In genomic region chr13:24627864-24628418, GRCh38 we compare ENCODE assay signal across 14 cellular contexts. TPM values are rescaled to one million over a fixed set of nuclear protein-coding genes. Genes with fewer than 3 reads are reported as not detected.
DNase-seq lines count a peak whose midpoint lies in the region; ATAC-seq and TF ChIP-seq lines count a peak whose summit lies in the region.
"Had no signal": no experiment of that assay in that cellular context is flagged by ENCODE, and none has a peak within 500 bp of the region (broad histone marks: within the 10 kb centered on the region; RNA-seq: fewer than 3 reads in every experiment).

No MANE protein-coding gene starts in this region.

- H3K27me3 Mint-ChIP-seq in activated CD8-positive, alpha-beta T cell treated with anti-CD3 and anti-CD28 coated beads for 36 hours = no peaks in the 10 kb centered on the region
- no peaks in the 10 kb centered on the region for H3K27me3 Mint-ChIP-seq in activated CD8-positive, alpha-beta T cell treated with anti-CD3 and anti-CD28 coated beads, Interleukin-2, amount 10 ng/mL, durations not matched to agents 7 days and 5 days (ENCODE audit: low read depth)
- H3K27me3 Mint-ChIP-seq in GM23338 (ENCODE audit: insufficient read depth, low read depth, poor library complexity) (peaks cover 9% of the 10 kb centered on the region), WTC11 (ENCODE audit: low read depth) (no peaks in the 10 kb centered on the region; the same call in 1 of the 2 replicates), natural killer cell (ENCODE audit: low read depth in 2 of 2) (no peaks in the 10 kb centered on the region)

- CTCF ChIA-PET in activated CD8-positive, alpha-beta T cell treated with anti-CD3 and anti-CD28 coated beads for 36 hours (lab: Charles Lee) = interaction anchor here (0.7 to 1.5 kb wide), 2 partner anchors 14 to 45 kb away, joined by 3 to 5 read pairs; no protein-coding TSS in a partner anchor
- CTCF ChIA-PET in activated CD8-positive, alpha-beta T cell treated with anti-CD3 and anti-CD28 coated beads, Interleukin-2, amount 10 ng/mL, durations not matched to agents 7 days and 5 days (lab: Charles Lee) = interaction anchor here (1.1 to 7.5 kb wide), 3 partner anchors 9 to 48 kb away, joined by 4 to 31 read pairs (median 4); no protein-coding TSS in a partner anchor
- CTCF ChIA-PET in WTC11 (lab: Charles Lee) = interaction anchor here (0.6 to 2.2 kb wide), 16 partner anchors 8 to 358 kb away, joined by 3 to 10 read pairs (median 5); partner anchors contain the start of gene ATP12A

- H3F3A ChIP-seq in GM23338 (replicated peaks; ENCODE audit: low read depth) = no peaks in the 10 kb centered on the region

- H3K9me2 ChIP-seq in GM23338 (ENCODE audit: insufficient read depth) = 0 out of 2 replicates have a peak, but pooled peaks cover 3% of the 10 kb centered on the region
- H3K9me2 ChIP-seq: SK-N-SH had no signal

- no peak overlapping the region for H3K4me2 ChIP-seq in GM23338
- H3K4me2 ChIP-seq: SK-N-SH had no signal

- no peak for ATAC-seq in activated CD8-positive, alpha-beta T cell treated with anti-CD3 and anti-CD28 coated beads for 36 hours
- ATAC-seq in activated CD8-positive, alpha-beta T cell treated with anti-CD3 and anti-CD28 coated beads, Interleukin-2, amount 10 ng/mL, durations not matched to agents 7 days and 5 days = no peak
- ATAC-seq in GM23338 = peak; percentile 13
- no peak for ATAC-seq in WTC11
- no peak for ATAC-seq in natural killer cell
- ATAC-seq in GM21526 (IDR thresholded peaks at IDR 0.05; ENCODE audit: low FRiP score, unreplicated experiment) = no peak
- ATAC-seq: stimulated activated naive CD8-positive, alpha-beta T cell treated with anti-CD3 and anti-CD28 coated beads, Interleukin-15, Interleukin-2, amounts not matched to agents 100 U/mL and 50 U/mL, for 24 hours had no signal

- peak overlapping the region; percentile 50 for H3K27ac Mint-ChIP-seq in activated CD8-positive, alpha-beta T cell treated with anti-CD3 and anti-CD28 coated beads for 36 hours
- H3K27ac Mint-ChIP-seq in activated CD8-positive, alpha-beta T cell treated with anti-CD3 and anti-CD28 coated beads, Interleukin-2, amount 10 ng/mL, durations not matched to agents 7 days and 5 days = no peak overlapping the region
- no peak overlapping the region for H3K27ac Mint-ChIP-seq in GM23338
- H3K27ac Mint-ChIP-seq in WTC11 = no peak overlapping the region
- peak overlapping the region; percentile 85 to 87 for H3K27ac Mint-ChIP-seq in natural killer cell

- no peaks in the 10 kb centered on the region for H3K36me3 Mint-ChIP-seq in activated CD8-positive, alpha-beta T cell treated with anti-CD3 and anti-CD28 coated beads for 36 hours (ENCODE audit: low read depth)
- H3K36me3 Mint-ChIP-seq in activated CD8-positive, alpha-beta T cell treated with anti-CD3 and anti-CD28 coated beads, Interleukin-2, amount 10 ng/mL, durations not matched to agents 7 days and 5 days (ENCODE audit: low read depth) = peaks cover 15% of the 10 kb centered on the region
- H3K36me3 Mint-ChIP-seq in GM23338 (ENCODE audit: low read depth) (no peaks in the 10 kb centered on the region; the same call in 2 of the 3 replicates), WTC11 (no peaks in the 10 kb centered on the region; the same call in 1 of the 2 replicates), natural killer cell (no peaks in the 10 kb centered on the region)

- H3K27ac ChIP-seq in GM23338 (ENCODE audit: low read depth) = no peak overlapping the region
- H3K27ac ChIP-seq: HL-60, VCaP had no signal

- TF ChIP-seq CTCF in activated CD8-positive, alpha-beta T cell treated with anti-CD3 and anti-CD28 coated beads for 36 hours (IDR thresholded peaks at IDR 0.05) = no peak
- TF ChIP-seq CTCF in GM23338 (conservative IDR thresholded peaks at IDR 0.05; ENCODE audit: low read depth in 2 of 2) (peak; percentile 16 to 24; a peak in 3 of 4 replicates), WTC11 (IDR thresholded peaks at IDR 0.05) (no peak), natural killer cell (IDR thresholded peaks at IDR 0.05) (no peak)

- POLR2A ChIA-PET in activated CD8-positive, alpha-beta T cell treated with anti-CD3 and anti-CD28 coated beads for 36 hours (lab: Charles Lee) = interaction anchor here (1.1 kb wide), 1 partner anchor 9 kb away, joined by 5 read pairs; no protein-coding TSS in a partner anchor
- POLR2A ChIA-PET in activated CD8-positive, alpha-beta T cell treated with anti-CD3 and anti-CD28 coated beads, Interleukin-2, amount 10 ng/mL, durations not matched to agents 7 days and 5 days (lab: Charles Lee) = interaction anchor here (0.8 kb wide), 1 partner anchor 21 kb away, joined by 3 read pairs; no protein-coding TSS in a partner anchor
- POLR2A ChIA-PET in WTC11 (lab: Charles Lee) = no interaction called here

- no peaks in the 10 kb centered on the region for H4K20me1 ChIP-seq in GM23338 (replicated peaks; ENCODE audit: insufficient read depth)

- peak overlapping the region; percentile 98 for H2AFZ ChIP-seq in GM23338

- H3K79me2 ChIP-seq in GM23338 (replicated peaks; ENCODE audit: insufficient read depth) = no peaks in the 10 kb centered on the region

- H3K36me3 ChIP-seq in GM23338 (ENCODE audit: insufficient read depth) = 0 out of 2 replicates have a peak, but pooled peaks cover 2% of the 10 kb centered on the region

- H3K27me3 ChIP-seq in GM23338 (ENCODE audit: insufficient read depth) = no peaks in the 10 kb centered on the region

- H3K4me3 ChIP-seq in GM23338 = no peak overlapping the region

- intact Hi-C loops in activated CD8-positive, alpha-beta T cell treated with anti-CD3 and anti-CD28 coated beads for 36 hours (cut with micrococcal nuclease) = no loop called here
- intact Hi-C loops in natural killer cell (cut with micrococcal nuclease) = no loop called here

- peaks cover 7% of the 10 kb centered on the region; the same call in 1 of the 2 replicates for H3K4me1 ChIP-seq in GM23338 (ENCODE audit: insufficient read depth)

- no peak for DNase-seq in activated CD8-positive, alpha-beta T cell treated with anti-CD3 and anti-CD28 coated beads for 36 hours
- DNase-seq in activated CD8-positive, alpha-beta T cell treated with anti-CD3 and anti-CD28 coated beads, Interleukin-2, amount 10 ng/mL, durations not matched to agents 7 days and 5 days = no peak
- DNase-seq in GM23338 (ENCODE audit: low spot score) (no peak), WTC11 (ENCODE audit: low spot score) (no peak), natural killer cell (no peak), C1 segment of cervical spinal cord (lab: John Stamatoyannopoulos, UW) (no peak), NCI-H2107 treated with DMSO at 0.1 percent for 48 hours (lab: John Stamatoyannopoulos, UW; ENCODE audit: unreplicated experiment) (no peak)
- DNase-seq: left cardiac atrium; stimulated activated naive CD8-positive, alpha-beta T cell treated with anti-CD3 and anti-CD28 coated beads, Interleukin-15, Interleukin-2, amounts not matched to agents 100 U/mL and 50 U/mL, for 24 hours had no signal

- no peaks in the 10 kb centered on the region for H3K9me3 Mint-ChIP-seq in activated CD8-positive, alpha-beta T cell treated with anti-CD3 and anti-CD28 coated beads for 36 hours
- H3K9me3 Mint-ChIP-seq in activated CD8-positive, alpha-beta T cell treated with anti-CD3 and anti-CD28 coated beads, Interleukin-2, amount 10 ng/mL, durations not matched to agents 7 days and 5 days (ENCODE audit: insufficient read depth) = no peaks in the 10 kb centered on the region
- no peaks in the 10 kb centered on the region for H3K9me3 Mint-ChIP-seq in GM23338
- no peaks in the 10 kb centered on the region; the same call in 1 of the 2 replicates for H3K9me3 Mint-ChIP-seq in WTC11
- H3K9me3 Mint-ChIP-seq in natural killer cell = no peaks in the 10 kb centered on the region

- H3K4me3 Mint-ChIP-seq in activated CD8-positive, alpha-beta T cell treated with anti-CD3 and anti-CD28 coated beads for 36 hours = no peak overlapping the region
- H3K4me3 Mint-ChIP-seq in activated CD8-positive, alpha-beta T cell treated with anti-CD3 and anti-CD28 coated beads, Interleukin-2, amount 10 ng/mL, durations not matched to agents 7 days and 5 days = no peak overlapping the region
- H3K4me3 Mint-ChIP-seq in GM23338 (no peak overlapping the region), WTC11 (no peak overlapping the region), natural killer cell (no peak overlapping the region)

- peaks cover 36% of the 10 kb centered on the region for H3K4me1 Mint-ChIP-seq in activated CD8-positive, alpha-beta T cell treated with anti-CD3 and anti-CD28 coated beads for 36 hours (ENCODE audit: low read depth)
- peaks cover 52% of the 10 kb centered on the region for H3K4me1 Mint-ChIP-seq in activated CD8-positive, alpha-beta T cell treated with anti-CD3 and anti-CD28 coated beads, Interleukin-2, amount 10 ng/mL, durations not matched to agents 7 days and 5 days (ENCODE audit: low read depth)
- H3K4me1 Mint-ChIP-seq in GM23338 (peaks cover 35% of the 10 kb centered on the region), WTC11 (peaks cover 41% of the 10 kb centered on the region), natural killer cell (peaks cover 57 to 58% of the 10 kb centered on the region in 2 donors)

TF ChIP-seq in GM23338, 12 proteins besides CTCF, POLR2A, EP300 and RAD21 (continues in another document):
- no peak for TF ChIP-seq EZH2phosphoT487 (IDR thresholded peaks at IDR 0.05; ENCODE audit: unreplicated experiment)

RNA-seq across cellular contexts. Expression of gene ATP12A, which starts 52.3 kb away (rescaled TPM):
- total RNA-seq in activated CD8-positive, alpha-beta T cell treated with anti-CD3 and anti-CD28 coated beads for 36 hours = 1 to 10 TPM; 4.4 TPM
- total RNA-seq in activated CD8-positive, alpha-beta T cell treated with anti-CD3 and anti-CD28 coated beads, Interleukin-2, amount 10 ng/mL, durations not matched to agents 7 days and 5 days = under 1 TPM; 0.05 to 0.08 TPM
- total RNA-seq in GM23338 (2014; rRNA removed; shearing (Covaris generic)) = 0.78 and 1.0 TPM in 2 replicates
- polyA plus RNA-seq in GM23338 (2016; fragmentation: Nextera tagmentation; extraction: Ambion mirVana) = 0.19 and 0.40 TPM in 2 replicates
- total RNA-seq in WTC11 (2021) = 1.4 to 2.7 TPM (median 2.2 TPM) in 3 replicates
- not detected for total RNA-seq in natural killer cell
- total RNA-seq: fibroblast of lung, left cardiac atrium had no signal
- polyA plus RNA-seq: fibroblast of lung, SK-N-SH had no signal

Comparison
In these comparisons a context has a peak if more than half of its experiments do, and no peak if none do; other contexts are left out.
1. H3K27ac Mint-ChIP-seq: peak in activated CD8-positive, alpha-beta T cell treated with anti-CD3 and anti-CD28 coated beads for 36 hours (single experiment) and natural killer cell (2 of 2); none in activated CD8-positive, alpha-beta T cell treated with anti-CD3 and anti-CD28 coated beads, Interleukin-2, amount 10 ng/mL, durations not matched to agents 7 days and 5 days (single experiment), GM23338 (single experiment) and WTC11 (single experiment).
2. CTCF ChIP-seq: peak in GM23338 (2 of 2); none in activated CD8-positive, alpha-beta T cell treated with anti-CD3 and anti-CD28 coated beads for 36 hours (single experiment), WTC11 (single experiment) and natural killer cell (single experiment).